Comparison of ENCODE assay signal across 10 cellular contexts in genomic region chr16:4489030-4489429, GRCh38. TPM values are rescaled to one million over a fixed set of nuclear protein-coding genes. Genes with fewer than 3 reads are reported as not detected.
DNase-seq lines count a peak whose midpoint lies in the region; ATAC-seq and TF ChIP-seq lines count a peak whose summit lies in the region.
"Had no signal": no experiment of that assay in that cellular context is flagged by ENCODE, and none has a peak within 500 bp of the region (broad histone marks: within the 10 kb centered on the region; RNA-seq: fewer than 3 reads in every experiment).

No MANE protein-coding gene starts in this region.

- POLR2A ChIA-PET in CD8-positive, alpha-beta memory T cell (lab: Charles Lee), result interaction anchor here (1.0 to 1.1 kb wide), 2 partner anchors 11 to 17 kb away, joined by 4 read pairs; no protein-coding TSS in a partner anchor
- POLR2A ChIA-PET in Panc1 (lab: Charles Lee), result no interaction called here

- no peaks in the 10 kb centered on the region for H3K9me3 Mint-ChIP-seq in CD8-positive, alpha-beta memory T cell
- H3K9me3 Mint-ChIP-seq in natural killer cell treated with Interleukin-12 subunit alpha and Interleukin-12 subunit beta and Interleukin-15 and Interleukin-18, amount 100 ng/mL, for 72 hours, result no peaks in the 10 kb centered on the region
- H3K9me3 Mint-ChIP-seq: activated B cell treated with CpG ODN at 0.5 μM for 24 hours had no signal

- H3K4me1 Mint-ChIP-seq in CD8-positive, alpha-beta memory T cell, result peaks cover 56 to 76% (median 71%) of the 10 kb centered on the region in 3 donors
- peaks cover 42 to 49% of the 10 kb centered on the region in 2 donors for H3K4me1 Mint-ChIP-seq in natural killer cell treated with Interleukin-12 subunit alpha and Interleukin-12 subunit beta and Interleukin-15 and Interleukin-18, amount 100 ng/mL, for 72 hours (ENCODE audit: low read depth in 2 of 2)

- no peaks in the 10 kb centered on the region for H3K27me3 ChIP-seq in CD8-positive, alpha-beta memory T cell (ENCODE audit: insufficient read depth, low read length, poor library complexity, severe bottlenecking)
- no peaks in the 10 kb centered on the region for H3K27me3 ChIP-seq in Panc1 (ENCODE audit: control insufficient read depth, insufficient read depth, low read length)
- H3K27me3 ChIP-seq in effector memory CD4-positive, alpha-beta T cell (replicated peaks; ENCODE audit: control insufficient read depth, insufficient read depth, low read length, poor library complexity, severe bottlenecking), result no peaks in the 10 kb centered on the region

- H3K36me3 Mint-ChIP-seq in CD8-positive, alpha-beta memory T cell, result peaks cover 0 to 61% (median 18%) of the 10 kb centered on the region in 3 donors
- H3K36me3 Mint-ChIP-seq in natural killer cell treated with Interleukin-12 subunit alpha and Interleukin-12 subunit beta and Interleukin-15 and Interleukin-18, amount 100 ng/mL, for 72 hours, result peaks cover 16% of the 10 kb centered on the region

- no peak for TF ChIP-seq CTCF in Panc1 (IDR thresholded peaks at IDR 0.05)

- no peaks in the 10 kb centered on the region for H3K9me3 ChIP-seq in CD8-positive, alpha-beta memory T cell (ENCODE audit: low read length)
- no peaks in the 10 kb centered on the region for H3K9me3 ChIP-seq in Panc1 (ENCODE audit: control insufficient read depth, insufficient read depth, low read depth, low read length)
- H3K9me3 ChIP-seq in effector memory CD4-positive, alpha-beta T cell (ENCODE audit: control insufficient read depth, low read length), result no peaks in the 10 kb centered on the region

- in situ Hi-C loops in Panc1 (cut with HindIII; ENCODE audit: low pct_unique_long_range_greater_than_20kb, low sequenced_read_pairs), result no loop called here

- CTCF ChIA-PET in CD8-positive, alpha-beta memory T cell (lab: Charles Lee), result interaction anchor here (1.3 to 8.0 kb wide), 4 partner anchors 13 to 60 kb away, joined by 4 to 41 read pairs (median 16); partner anchors contain the start of genes HMOX2 and NMRAL1
- CTCF ChIA-PET in Panc1 (lab: Charles Lee), result no interaction called here

- H3K27ac Mint-ChIP-seq in CD8-positive, alpha-beta memory T cell, result peak overlapping the region; percentile 90 to 99 (median 94)
- peak overlapping the region; percentile 85 to 94 for H3K27ac Mint-ChIP-seq in natural killer cell treated with Interleukin-12 subunit alpha and Interleukin-12 subunit beta and Interleukin-15 and Interleukin-18, amount 100 ng/mL, for 72 hours
- H3K27ac Mint-ChIP-seq: activated B cell treated with CpG ODN at 0.5 μM for 24 hours had no signal

- peaks cover 73% of the 10 kb centered on the region for H3K4me1 ChIP-seq in CD8-positive, alpha-beta memory T cell (ENCODE audit: insufficient read depth, low read length)
- no peaks in the 10 kb centered on the region for H3K4me1 ChIP-seq in Panc1 (ENCODE audit: control insufficient read depth, insufficient read depth, low read length)
- H3K4me1 ChIP-seq in effector memory CD4-positive, alpha-beta T cell (ENCODE audit: control insufficient read depth, insufficient read depth, low read length, poor library complexity, severe bottlenecking), result peaks cover 44% of the 10 kb centered on the region

- ATAC-seq in Panc1 (peak; percentile 47; the same call in 1 of the 2 replicates), GM18907 (IDR thresholded peaks at IDR 0.05; ENCODE audit: unreplicated experiment) (no peak), GM21360 (IDR thresholded peaks at IDR 0.05; ENCODE audit: unreplicated experiment) (no peak)
- ATAC-seq in natural killer cell treated with Interleukin-12 subunit alpha and Interleukin-12 subunit beta and Interleukin-15 and Interleukin-18, amount 100 ng/mL, for 72 hours, result no peak
- ATAC-seq in activated CD4-positive, CD25-positive, alpha-beta regulatory T cell treated with anti-CD3 and anti-CD28 coated beads, Interleukin-2, amount 50 U/mL, for 24 hours, result no peak

- H3K4me3 Mint-ChIP-seq in CD8-positive, alpha-beta memory T cell, result peak overlapping the region in 6 of 7 donors; percentile 69 to 79 (median 70)
- peak overlapping the region; percentile 68 for H3K4me3 Mint-ChIP-seq in natural killer cell treated with Interleukin-12 subunit alpha and Interleukin-12 subunit beta and Interleukin-15 and Interleukin-18, amount 100 ng/mL, for 72 hours
- H3K4me3 Mint-ChIP-seq: activated B cell treated with CpG ODN at 0.5 μM for 24 hours had no signal

- peak overlapping the region; percentile 40 for H3K4me3 ChIP-seq in CD8-positive, alpha-beta memory T cell (ENCODE audit: low read length)
- no peak overlapping the region for H3K4me3 ChIP-seq in Panc1 (ENCODE audit: low read depth in 2 of 2, low read length in 2 of 2)
- H3K4me3 ChIP-seq in effector memory CD4-positive, alpha-beta T cell (ENCODE audit: insufficient read depth, low read depth, low read length, poor library complexity, severe bottlenecking), result no peak overlapping the region

- peaks cover 15% of the 10 kb centered on the region for H3K36me3 ChIP-seq in CD8-positive, alpha-beta memory T cell (ENCODE audit: insufficient read depth, low read length)
- no peaks in the 10 kb centered on the region for H3K36me3 ChIP-seq in Panc1 (ENCODE audit: control insufficient read depth, insufficient read depth, low read length)
- peaks cover 23% of the 10 kb centered on the region for H3K36me3 ChIP-seq in effector memory CD4-positive, alpha-beta T cell (ENCODE audit: control insufficient read depth, insufficient read depth, low read length)

- intact Hi-C loops in Panc1 (cut with micrococcal nuclease; ENCODE audit: unreplicated experiment), result no loop called here

- H3K27me3 Mint-ChIP-seq in CD8-positive, alpha-beta memory T cell, result no peaks in the 10 kb centered on the region
- no peaks in the 10 kb centered on the region for H3K27me3 Mint-ChIP-seq in natural killer cell treated with Interleukin-12 subunit alpha and Interleukin-12 subunit beta and Interleukin-15 and Interleukin-18, amount 100 ng/mL, for 72 hours
- H3K27me3 Mint-ChIP-seq: activated B cell treated with CpG ODN at 0.5 μM for 24 hours had no signal

- no peak for DNase-seq in CD8-positive, alpha-beta memory T cell
- DNase-seq in Panc1 (ENCODE audit: low read depth, low spot score) (no peak), NCI-H345 treated with DMSO at 0.1 percent for 48 hours (lab: John Stamatoyannopoulos, UW; ENCODE audit: unreplicated experiment) (no peak)
- no peak for DNase-seq in effector memory CD4-positive, alpha-beta T cell
- DNase-seq in natural killer cell treated with Interleukin-12 subunit alpha and Interleukin-12 subunit beta and Interleukin-15 and Interleukin-18, amount 100 ng/mL, for 72 hours (ENCODE audit: low spot score), result no peak
- DNase-seq: activated B cell treated with CpG ODN at 0.5 μM for 24 hours, NCI-H69 had no signal

- peak overlapping the region; percentile 51 for H3K27ac ChIP-seq in CD8-positive, alpha-beta memory T cell (ENCODE audit: low read depth, low read length)
- H3K27ac ChIP-seq in Panc1 (ENCODE audit: low read length), result no peak overlapping the region
- peak overlapping the region; percentile 67 for H3K27ac ChIP-seq in effector memory CD4-positive, alpha-beta T cell (ENCODE audit: insufficient read depth, low read length, poor library complexity, severe bottlenecking)

- TSS peak; percentile 25 for BruUV-seq in Panc1 (replicated peaks; lab: Mats Ljungman, UMichigan)

RNA-seq across cellular contexts. Expression of gene HMOX2, which starts 12.8 kb away (rescaled TPM):
- 10 to 100 TPM; 87.5 to 95.2 TPM for total RNA-seq in CD8-positive, alpha-beta memory T cell
- 178 TPM for polyA plus RNA-seq in CD8-positive, alpha-beta memory T cell
- 72.6 TPM for total RNA-seq in Panc1 (2021; ENCODE audit: unreplicated experiment)
- polyA plus RNA-seq in Panc1 (2012; ENCODE audit: insufficient read length), result 114 TPM
- total RNA-seq in natural killer cell treated with Interleukin-12 subunit alpha and Interleukin-12 subunit beta and Interleukin-15 and Interleukin-18, amount 100 ng/mL, for 72 hours, result 100 to 1,000 TPM in 1 of 2 donors, 10 to 100 TPM in 1; 99.5 to 102 TPM

RNA-seq across cellular contexts. Expression of gene NMRAL1, which starts 14.6 kb away (rescaled TPM):
- 10 to 100 TPM; 63.8 to 65.8 TPM for total RNA-seq in CD8-positive, alpha-beta memory T cell
- 75.4 TPM for polyA plus RNA-seq in CD8-positive, alpha-beta memory T cell
- total RNA-seq in Panc1 (2021; ENCODE audit: unreplicated experiment), result 109 TPM
- polyA plus RNA-seq in Panc1 (2012; ENCODE audit: insufficient read length), result 169 TPM
- 10 to 100 TPM; 40.7 to 80.9 TPM for total RNA-seq in natural killer cell treated with Interleukin-12 subunit alpha and Interleukin-12 subunit beta and Interleukin-15 and Interleukin-18, amount 100 ng/mL, for 72 hours

RNA-seq across cellular contexts. Expression of gene CDIP1, which starts 49.5 kb away (rescaled TPM):
- total RNA-seq in CD8-positive, alpha-beta memory T cell, result 10 to 100 TPM; 28.4 to 32.1 TPM
- polyA plus RNA-seq in CD8-positive, alpha-beta memory T cell, result 21.8 TPM
- 26.8 TPM for total RNA-seq in Panc1 (2021; ENCODE audit: unreplicated experiment)
- 32.9 TPM for polyA plus RNA-seq in Panc1 (2012; ENCODE audit: insufficient read length)
- total RNA-seq in natural killer cell treated with Interleukin-12 subunit alpha and Interleukin-12 subunit beta and Interleukin-15 and Interleukin-18, amount 100 ng/mL, for 72 hours, result 10 to 100 TPM; 24.5 to 28.2 TPM
